ENCODE assay signal across 18 cellular contexts in genomic region chr3:73542127-73542526, GRCh38.
DNase-seq lines count a peak whose midpoint lies in the region; FAIRE-seq and TF ChIP-seq lines count a peak whose summit lies in the region.
"Had no signal": no experiment of that assay in that cellular context is flagged by ENCODE, and none has a peak within 500 bp of the region (broad histone marks: within the 10 kb centered on the region; RNA-seq: fewer than 3 reads in every experiment).

No MANE protein-coding gene starts in this region.

- no peak overlapping the region for H2BK120ac ChIP-seq in mesenchymal stem cell (ENCODE audit: low read depth, low read length)

- no peak overlapping the region for H2BK12ac ChIP-seq in mesenchymal stem cell (ENCODE audit: low read length in 2 of 2)

- H3K4me2 ChIP-seq in mesenchymal stem cell (ENCODE audit: low read length, poor library complexity, severe bottlenecking) = no peak overlapping the region
- H3K4me2 ChIP-seq: BLaER1 had no signal

- intact Hi-C loops in Caco-2 (cut with micrococcal nuclease; ENCODE audit: unreplicated experiment) = no loop called here

- H3K4me1 ChIP-seq in mesenchymal stem cell (ENCODE audit: control insufficient read depth, insufficient read depth, low read depth, low read length) = peaks cover 2% of the 10 kb centered on the region
- H3K4me1 ChIP-seq in Caco-2 = no peaks in the 10 kb centered on the region
- H3K4me1 ChIP-seq: BLaER1 had no signal

- no peak overlapping the region for H3K14ac ChIP-seq in mesenchymal stem cell (ENCODE audit: low read length in 2 of 2)

- H2BK15ac ChIP-seq in mesenchymal stem cell (ENCODE audit: low read depth, poor library complexity, severe bottlenecking) = no peak overlapping the region

- peak overlapping the region; percentile 86 for H2AK5ac ChIP-seq in mesenchymal stem cell (ENCODE audit: low read length, severe bottlenecking)

- POLR2A ChIA-PET in Caco-2 (lab: Charles Lee) = no interaction called here

- H3K4ac ChIP-seq in mesenchymal stem cell (ENCODE audit: low read depth in 1 of 2, low read length in 2 of 2) = no peak overlapping the region

- CTCF ChIA-PET in Caco-2 (lab: Charles Lee) = interaction anchor here (1.4 kb wide), 1 partner anchor 34 kb away, joined by 3 read pairs; no protein-coding TSS in a partner anchor

- no peak overlapping the region for H3K18ac ChIP-seq in mesenchymal stem cell (ENCODE audit: low read depth in 1 of 2, low read length in 2 of 2)

- no peak overlapping the region for H2BK5ac ChIP-seq in mesenchymal stem cell (ENCODE audit: low read depth, low read length, poor library complexity, severe bottlenecking)

- H3K4me3 Mint-ChIP-seq in Caco-2 (ENCODE audit: unreplicated experiment) (no peak overlapping the region), glutamatergic neuron (ENCODE audit: unreplicated experiment) (no peak overlapping the region)
- H3K4me3 Mint-ChIP-seq: activated CD8-positive, alpha-beta T cell treated with anti-CD3 and anti-CD28 coated beads, Interleukin-2, amount 10 ng/mL, durations not matched to agents 7 days and 5 days had no signal

- peak overlapping the region; percentile 58 for H3K9ac ChIP-seq in mesenchymal stem cell (ENCODE audit: low read length)
- H3K9ac ChIP-seq: BLaER1 had no signal

- no TSS peak for BruUV-seq in Caco-2 (replicated peaks; lab: Mats Ljungman, UMichigan)

- TF ChIP-seq CTCF in Caco-2 (IDR thresholded peaks at IDR 0.05; ENCODE audit: insufficient read depth in 1 of 2, low read depth in 1 of 2, low read length in 1 of 2, severe bottlenecking in 1 of 2, unreplicated experiment in 1 of 2) = no peak
- TF ChIP-seq CTCF in glutamatergic neuron (IDR thresholded peaks at IDR 0.05; ENCODE audit: partially characterized antibody, unreplicated experiment) = no peak

- no peaks in the 10 kb centered on the region for H3K9me3 ChIP-seq in mesenchymal stem cell (ENCODE audit: control insufficient read depth, low read length)
- H3K9me3 ChIP-seq in Caco-2 = no peaks in the 10 kb centered on the region
- H3K9me3 ChIP-seq: MG63 had no signal

- no peaks in the 10 kb centered on the region for H3K27me3 Mint-ChIP-seq in Caco-2 (ENCODE audit: insufficient read depth, unreplicated experiment)
- H3K27me3 Mint-ChIP-seq in glutamatergic neuron (ENCODE audit: unreplicated experiment) = no peaks in the 10 kb centered on the region

- H3K79me1 ChIP-seq in mesenchymal stem cell (replicated peaks; ENCODE audit: low read length, poor library complexity, severe bottlenecking) = peaks cover 2% of the 10 kb centered on the region

- no peak overlapping the region for H4K91ac ChIP-seq in mesenchymal stem cell (ENCODE audit: low read length)

- H2AFZ ChIP-seq in mesenchymal stem cell (ENCODE audit: low read depth, low read length) = no peak overlapping the region

- H3K23ac ChIP-seq in mesenchymal stem cell (ENCODE audit: low read length in 2 of 2) = no peak overlapping the region

- no peaks in the 10 kb centered on the region for H3K4me1 Mint-ChIP-seq in Caco-2 (ENCODE audit: low read depth, unreplicated experiment)
- H3K4me1 Mint-ChIP-seq in glutamatergic neuron (ENCODE audit: low read depth, unreplicated experiment) = peaks cover 3% of the 10 kb centered on the region

- FAIRE-seq in GM19239 (lab: Jason Lieb, UNC) = no peak
- FAIRE-seq: colon, islet of Langerhans had no signal

- H3K4me3 ChIP-seq in mesenchymal stem cell (ENCODE audit: insufficient read depth in 1 of 2, low read depth in 1 of 2, low read length in 2 of 2) = no peak overlapping the region
- H3K4me3 ChIP-seq in Caco-2 (ENCODE audit: low read depth, low read length) = no peak overlapping the region
- H3K4me3 ChIP-seq: BLaER1, MG63 had no signal

- H4K8ac ChIP-seq in mesenchymal stem cell (ENCODE audit: low read length) = no peak overlapping the region

- H3K27ac Mint-ChIP-seq in Caco-2 (ENCODE audit: unreplicated experiment) (no peak overlapping the region), glutamatergic neuron (ENCODE audit: unreplicated experiment) (no peak overlapping the region)
- H3K27ac Mint-ChIP-seq: activated CD8-positive, alpha-beta T cell treated with anti-CD3 and anti-CD28 coated beads, Interleukin-2, amount 10 ng/mL, durations not matched to agents 7 days and 5 days had no signal

- H3K27me3 ChIP-seq in mesenchymal stem cell (ENCODE audit: control insufficient read depth in 1 of 2, insufficient read depth in 1 of 2, low read length in 2 of 2) = no peaks in the 10 kb centered on the region
- no peaks in the 10 kb centered on the region for H3K27me3 ChIP-seq in Caco-2 (replicated peaks; ENCODE audit: control insufficient read depth, insufficient read depth, low read length)
- H3K27me3 ChIP-seq: BLaER1, MG63 had no signal

- peaks cover 0 to 9% of the 10 kb centered on the region in 2 experiments for H3K36me3 ChIP-seq in mesenchymal stem cell (ENCODE audit: control insufficient read depth in 1 of 2, insufficient read depth in 2 of 2, low read depth in 1 of 2, low read length in 2 of 2)
- H3K36me3 ChIP-seq in Caco-2 (ENCODE audit: control insufficient read depth, insufficient read depth, low read length) = no peaks in the 10 kb centered on the region
- H3K36me3 ChIP-seq: BLaER1 had no signal

- no peak overlapping the region for H3K27ac ChIP-seq in mesenchymal stem cell (ENCODE audit: low read length, poor library complexity, severe bottlenecking)
- H3K27ac ChIP-seq: BLaER1 had no signal

- no peaks in the 10 kb centered on the region for H3K9me3 Mint-ChIP-seq in Caco-2 (ENCODE audit: unreplicated experiment)
- no peaks in the 10 kb centered on the region for H3K9me3 Mint-ChIP-seq in glutamatergic neuron (ENCODE audit: unreplicated experiment)

- DNase-seq in DMS53 treated with DMSO at 0.1 percent for 48 hours (lab: John Stamatoyannopoulos, UW; ENCODE audit: unreplicated experiment) (peak; percentile 20), NCI-H1105 treated with DMSO at 0.1 percent for 48 hours (lab: John Stamatoyannopoulos, UW) (peak; percentile 52), SW480 (ENCODE audit: low spot score) (peak; percentile 30), mesenchymal stem cell (no peak), Caco-2 (no peak), glutamatergic neuron (no peak), GM19239 (ENCODE audit: insufficient read length, low spot score) (no peak), GM19238 (ENCODE audit: insufficient read length, low spot score) (no peak)
- DNase-seq: activated CD8-positive, alpha-beta T cell treated with anti-CD3 and anti-CD28 coated beads, Interleukin-2, amount 10 ng/mL, durations not matched to agents 7 days and 5 days; anterior cingulate cortex; DND-41; MG63; NCI-H446; PC-3; stimulated activated CD4-positive, alpha-beta T cell treated with anti-CD3 and anti-CD28 coated beads, Interleukin-4, amount 100 ng/mL, for 4 hours had no signal

- no peaks in the 10 kb centered on the region for H3K36me3 Mint-ChIP-seq in Caco-2 (ENCODE audit: insufficient read depth, unreplicated experiment)
- H3K36me3 Mint-ChIP-seq in glutamatergic neuron (ENCODE audit: unreplicated experiment) = no peaks in the 10 kb centered on the region

- WGBS in mesenchymal stem cell = 41% methylated on average over 2 of the region's 3 CpGs

Comparison
In these comparisons a context has a peak if more than half of its experiments do, and no peak if none do; other contexts are left out.
1. DNase-seq: peak in DMS53 treated with DMSO at 0.1 percent for 48 hours (single experiment), NCI-H1105 treated with DMSO at 0.1 percent for 48 hours (single experiment) and SW480 (single experiment); none in mesenchymal stem cell (single experiment), Caco-2 (0 of 2), glutamatergic neuron (single experiment), GM19239 (single experiment) and GM19238 (single experiment).